Comparison of ENCODE assay signal across 8 cellular contexts in the genomic region with DNA sequence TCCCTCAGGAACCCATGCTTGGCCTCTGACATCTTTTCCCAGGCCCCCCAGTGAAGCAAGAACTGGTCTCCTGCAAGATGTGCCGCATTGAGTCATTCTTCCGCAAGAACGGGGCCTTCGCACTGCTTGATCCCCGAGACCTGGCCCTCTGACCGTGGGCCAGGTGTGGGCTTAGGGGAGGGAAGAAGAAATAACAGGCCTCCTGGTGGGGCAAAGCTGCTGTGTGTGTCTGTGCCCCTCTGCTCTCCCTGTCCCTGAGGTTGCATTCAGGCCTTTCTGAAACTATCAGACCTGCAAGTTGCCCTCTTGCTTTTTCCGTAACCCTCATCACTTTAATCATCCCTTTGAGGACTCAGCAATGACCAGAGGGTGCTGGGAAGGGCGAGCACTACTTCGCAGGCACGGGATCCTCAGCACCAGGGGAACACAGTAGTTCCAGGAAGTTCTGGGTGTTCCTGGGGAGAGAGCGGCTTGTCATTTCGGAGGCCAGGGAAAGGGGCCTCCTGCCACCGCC. TPM values are rescaled to one million over a fixed set of nuclear protein-coding genes. Genes with fewer than 3 reads are reported as not detected.
DNase-seq lines count a peak whose midpoint lies in the region; ATAC-seq and TF ChIP-seq lines count a peak whose summit lies in the region.

No MANE protein-coding gene starts in this region.

- intact Hi-C loops in OCI-LY7 (cut with micrococcal nuclease; ENCODE audit: unreplicated experiment): no loop called here

- peaks cover 29% of the 10 kb centered on the region for H3K27me3 Mint-ChIP-seq in neural crest cell (ENCODE audit: low read depth)

- POLR2A ChIA-PET in OCI-LY7 (lab: Charles Lee): no interaction called here

- peaks cover 3% of the 10 kb centered on the region; the same call in 1 of the 2 replicates for H4K20me1 ChIP-seq in OCI-LY7 (ENCODE audit: insufficient read depth, low read length)

- TF ChIP-seq CTCF in OCI-LY7 (conservative IDR thresholded peaks at IDR 0.05; ENCODE audit: low read length): no peak
- TF ChIP-seq CTCF in epithelial cell of esophagus (IDR thresholded peaks at IDR 0.05; ENCODE audit: insufficient read depth, low read depth, low read length, missing control alignments): no peak
- no peak for TF ChIP-seq CTCF in neural crest cell (conservative IDR thresholded peaks at IDR 0.05)

- no peak overlapping the region for H3K27ac Mint-ChIP-seq in neural crest cell (ENCODE audit: unreplicated experiment)

- no TSS peak for BruUV-seq in OCI-LY7 (replicated peaks; lab: Mats Ljungman, UMichigan)

- peaks cover 41% of the 10 kb centered on the region for H3K4me1 ChIP-seq in OCI-LY7 (ENCODE audit: insufficient read depth, low read length, poor library complexity, severe bottlenecking)

- H3K4me3 ChIP-seq in OCI-LY7 (ENCODE audit: low read depth, low read length, poor library complexity, severe bottlenecking) (peak overlapping the region; percentile 45), epithelial cell of esophagus (ENCODE audit: low read length) (peak overlapping the region; percentile 11)

- H3K36me3 ChIP-seq in OCI-LY7 (ENCODE audit: insufficient read depth, low read length): peaks cover 20% of the 10 kb centered on the region; the same call in 1 of the 2 replicates

- no peaks in the 10 kb centered on the region for H3K9me3 Mint-ChIP-seq in neural crest cell

- H3K4me3 Mint-ChIP-seq in neural crest cell: peak overlapping the region; percentile 58

- no peak overlapping the region for H3K27ac ChIP-seq in OCI-LY7 (ENCODE audit: low read depth, low read length, poor library complexity, severe bottlenecking)

- CTCF ChIA-PET in OCI-LY7 (lab: Charles Lee; ENCODE audit: unreplicated experiment): no interaction called here

- H3K4me1 Mint-ChIP-seq in neural crest cell: peaks cover 18% of the 10 kb centered on the region

- peaks cover 3% of the 10 kb centered on the region for H3K36me3 Mint-ChIP-seq in neural crest cell (ENCODE audit: low read depth)

- peak; percentile 3 for DNase-seq in CD1c-positive myeloid dendritic cell (ENCODE audit: extremely low spot score)
- DNase-seq in OCI-LY7 (ENCODE audit: low spot score): no peak
- no peak for DNase-seq in epithelial cell of esophagus (ENCODE audit: low read depth)
- DNase-seq in neural crest cell (ENCODE audit: low read depth, low spot score): no peak
- DNase-seq in NCI-H69 (lab: John Stamatoyannopoulos, UW): no peak
- no peak for DNase-seq in activated CD8-positive, alpha-beta memory T cell treated with anti-CD3 and anti-CD28 coated beads for 24 hours

- peaks cover 11% of the 10 kb centered on the region for H3K79me2 ChIP-seq in OCI-LY7 (ENCODE audit: insufficient read depth, low read depth, low read length)

- H2AFZ ChIP-seq in OCI-LY7 (ENCODE audit: low read length): no peak overlapping the region

- ATAC-seq in activated CD4-positive, CD25-positive, alpha-beta regulatory T cell treated with anti-CD3 and anti-CD28 coated beads, Interleukin-2, amount 50 U/mL, for 24 hours: no peak
- ATAC-seq in HG03432 (IDR thresholded peaks at IDR 0.05; ENCODE audit: unreplicated experiment): no peak

- peak overlapping the region; percentile 63 for H3K4me2 ChIP-seq in OCI-LY7 (ENCODE audit: low read length)

- H3K9me2 ChIP-seq in OCI-LY7 (ENCODE audit: insufficient read depth, low read length): no peaks in the 10 kb centered on the region

- no peaks in the 10 kb centered on the region for H3K9me3 ChIP-seq in OCI-LY7 (ENCODE audit: low read length)

RNA-seq across cellular contexts. Expression of a gene that starts 6.0 kb away (rescaled TPM):
- total RNA-seq in OCI-LY7 (2014; rRNA removed; shearing (Covaris generic)): 84.9 and 108 TPM in 2 replicates
- 149 and 155 TPM in 2 replicates for total RNA-seq in OCI-LY7 (2022)
- total RNA-seq in neural crest cell: 144 and 149 TPM in 2 replicates

RNA-seq across cellular contexts. Expression of a gene that starts 38.5 kb away (rescaled TPM):
- total RNA-seq in OCI-LY7 (2014; rRNA removed; shearing (Covaris generic)): 0.03 and 0.05 TPM in 2 replicates
- total RNA-seq in OCI-LY7 (2022) (0.06 TPM in 2 replicates), neural crest cell (5.3 and 5.6 TPM in 2 replicates)

RNA-seq across cellular contexts. Expression of a gene that starts 41.8 kb away (rescaled TPM):
- 0.90 and 2.3 TPM in 2 replicates for total RNA-seq in OCI-LY7 (2014; rRNA removed; shearing (Covaris generic))
- total RNA-seq in OCI-LY7 (2022) (1.4 TPM in 2 replicates), neural crest cell (2.7 and 2.9 TPM in 2 replicates)
